ENCODE assay signal across 1 cellular context in the genomic region with DNA sequence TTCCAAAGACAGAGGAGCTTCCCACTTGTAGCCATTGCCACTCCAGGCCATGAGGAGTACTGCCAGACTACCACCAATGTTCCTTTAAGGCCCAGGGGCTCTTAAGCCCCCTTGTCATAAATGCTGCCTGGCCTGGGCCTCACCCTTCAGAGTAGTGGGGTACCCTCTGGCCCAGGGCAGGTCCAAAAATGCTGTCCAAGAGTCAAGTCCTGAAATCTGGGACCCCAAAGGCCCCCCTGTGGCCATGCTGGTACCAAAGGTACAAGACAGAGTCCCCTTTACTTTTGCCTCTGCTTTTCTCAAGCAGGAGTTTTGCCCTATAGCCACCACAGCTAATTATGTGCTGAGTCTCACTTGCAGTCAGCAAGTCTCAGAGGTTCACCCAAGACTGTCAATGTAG.
A peak's percentile ranks its signal among the peaks of the same experiment; 100 is the strongest.
TF ChIP-seq lines count a peak whose summit lies in the region.

No MANE protein-coding gene starts in this region.

TF ChIP-seq in GM23338, 12 proteins besides CTCF, POLR2A, EP300 and RAD21:
- TF ChIP-seq, protein P1, sequence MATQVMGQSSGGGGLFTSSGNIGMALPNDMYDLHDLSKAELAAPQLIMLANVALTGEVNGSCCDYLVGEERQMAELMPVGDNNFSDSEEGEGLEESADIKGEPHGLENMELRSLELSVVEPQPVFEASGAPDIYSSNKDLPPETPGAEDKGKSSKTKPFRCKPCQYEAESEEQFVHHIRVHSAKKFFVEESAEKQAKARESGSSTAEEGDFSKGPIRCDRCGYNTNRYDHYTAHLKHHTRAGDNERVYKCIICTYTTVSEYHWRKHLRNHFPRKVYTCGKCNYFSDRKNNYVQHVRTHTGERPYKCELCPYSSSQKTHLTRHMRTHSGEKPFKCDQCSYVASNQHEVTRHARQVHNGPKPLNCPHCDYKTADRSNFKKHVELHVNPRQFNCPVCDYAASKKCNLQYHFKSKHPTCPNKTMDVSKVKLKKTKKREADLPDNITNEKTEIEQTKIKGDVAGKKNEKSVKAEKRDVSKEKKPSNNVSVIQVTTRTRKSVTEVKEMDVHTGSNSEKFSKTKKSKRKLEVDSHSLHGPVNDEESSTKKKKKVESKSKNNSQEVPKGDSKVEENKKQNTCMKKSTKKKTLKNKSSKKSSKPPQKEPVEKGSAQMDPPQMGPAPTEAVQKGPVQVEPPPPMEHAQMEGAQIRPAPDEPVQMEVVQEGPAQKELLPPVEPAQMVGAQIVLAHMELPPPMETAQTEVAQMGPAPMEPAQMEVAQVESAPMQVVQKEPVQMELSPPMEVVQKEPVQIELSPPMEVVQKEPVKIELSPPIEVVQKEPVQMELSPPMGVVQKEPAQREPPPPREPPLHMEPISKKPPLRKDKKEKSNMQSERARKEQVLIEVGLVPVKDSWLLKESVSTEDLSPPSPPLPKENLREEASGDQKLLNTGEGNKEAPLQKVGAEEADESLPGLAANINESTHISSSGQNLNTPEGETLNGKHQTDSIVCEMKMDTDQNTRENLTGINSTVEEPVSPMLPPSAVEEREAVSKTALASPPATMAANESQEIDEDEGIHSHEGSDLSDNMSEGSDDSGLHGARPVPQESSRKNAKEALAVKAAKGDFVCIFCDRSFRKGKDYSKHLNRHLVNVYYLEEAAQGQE (IDR thresholded peaks at IDR 0.05; ENCODE audit: unreplicated experiment), result peak; percentile 42
- TF ChIP-seq CREB1 (CRISPR knock-in tag; IDR thresholded peaks at IDR 0.05; ENCODE audit: low read depth), result no peak
- no peak for TF ChIP-seq JUNB (IDR thresholded peaks at IDR 0.05; ENCODE audit: unreplicated experiment)
